Comparison of ENCODE assay signal across 8 cellular contexts in the genomic region with DNA sequence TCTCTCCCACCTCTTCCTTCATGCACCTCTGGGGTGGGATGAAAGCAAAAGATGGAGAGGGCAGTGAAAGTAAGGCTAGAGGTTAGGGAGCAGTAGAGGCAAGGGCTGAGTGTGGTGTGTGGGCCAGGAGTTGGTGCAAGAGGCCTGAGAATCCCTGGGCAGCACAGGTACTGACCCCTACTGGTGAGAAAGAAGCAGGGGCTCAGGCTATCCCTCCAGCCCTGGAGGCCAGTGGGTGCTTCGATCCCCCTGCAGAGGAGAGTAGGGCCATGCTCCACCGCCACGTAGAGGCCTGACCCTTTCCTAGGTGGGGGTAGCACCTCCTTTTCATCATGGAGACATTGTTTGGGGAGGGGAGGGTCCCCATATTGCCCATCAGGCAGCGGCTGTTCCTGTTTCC. TPM values are rescaled to one million over a fixed set of nuclear protein-coding genes. Genes with fewer than 3 reads are reported as not detected.
DNase-seq lines count a peak whose midpoint lies in the region; ATAC-seq and TF ChIP-seq lines count a peak whose summit lies in the region.

No MANE protein-coding gene starts in this region.

- no peaks in the 10 kb centered on the region for H4K20me1 ChIP-seq in SU-DHL-6 (ENCODE audit: low read depth, low read length)

- ATAC-seq in GM18867 (IDR thresholded peaks at IDR 0.05; ENCODE audit: unreplicated experiment) (peak; percentile 70), HG02884 (IDR thresholded peaks at IDR 0.05; ENCODE audit: unreplicated experiment) (peak; percentile 55), GM21737 (IDR thresholded peaks at IDR 0.05; ENCODE audit: unreplicated experiment) (no peak)

- H3K79me2 ChIP-seq in SU-DHL-6 (ENCODE audit: insufficient read depth, low read length): no peaks in the 10 kb centered on the region

- H3K27me3 ChIP-seq in SU-DHL-6 (ENCODE audit: low read length): no peaks in the 10 kb centered on the region

- no peaks in the 10 kb centered on the region for H3K9me3 ChIP-seq in SU-DHL-6 (ENCODE audit: insufficient read depth, low read length)

- no peaks in the 10 kb centered on the region for H3F3A ChIP-seq in SU-DHL-6 (ENCODE audit: insufficient read depth)

- H3K27ac ChIP-seq in SU-DHL-6 (ENCODE audit: low read depth, low read length): no peak overlapping the region

- H3K27ac Mint-ChIP-seq in neural crest cell (ENCODE audit: unreplicated experiment): no peak overlapping the region

- H3K9me2 ChIP-seq in SU-DHL-6 (replicated peaks; ENCODE audit: insufficient read depth, low read length): no peaks in the 10 kb centered on the region

- DNase-seq in neural crest cell (ENCODE audit: low read depth, low spot score) (no peak), KBM-7 (no peak), posterior cingulate gyrus (no peak), Ammon's horn (ENCODE audit: low spot score) (no peak)

- intact Hi-C loops in posterior cingulate gyrus (cut with DNase I): no loop called here

- in situ Hi-C loops in KBM-7 (cut with MboI; ENCODE audit: low pct_unique_long_range_greater_than_20kb, low sequenced_read_pairs): no loop called here

- no peaks in the 10 kb centered on the region for H3K36me3 Mint-ChIP-seq in neural crest cell (ENCODE audit: low read depth)

- H3K36me3 ChIP-seq in SU-DHL-6 (ENCODE audit: low read length): no peaks in the 10 kb centered on the region

- no peak overlapping the region for H3K4me3 ChIP-seq in SU-DHL-6 (ENCODE audit: insufficient read depth, low read length, poor library complexity, severe bottlenecking)

- no peak overlapping the region for H2AFZ ChIP-seq in SU-DHL-6 (ENCODE audit: low read depth, low read length, severe bottlenecking)

- H3K4me3 Mint-ChIP-seq in neural crest cell: no peak overlapping the region

- H3K9ac ChIP-seq in SU-DHL-6 (ENCODE audit: low read length): no peak overlapping the region

- no peak overlapping the region for H3K4me2 ChIP-seq in SU-DHL-6 (ENCODE audit: low read depth, low read length, poor library complexity, severe bottlenecking)

- TF ChIP-seq CTCF in SU-DHL-6 (IDR thresholded peaks at IDR 0.05; ENCODE audit: insufficient read depth, low read length, poor library complexity, severe bottlenecking) (peak; percentile 19), neural crest cell (conservative IDR thresholded peaks at IDR 0.05) (peak; percentile 39)

- no peaks in the 10 kb centered on the region for H3K9me3 Mint-ChIP-seq in neural crest cell

- H3K27me3 Mint-ChIP-seq in neural crest cell (ENCODE audit: low read depth): no peaks in the 10 kb centered on the region

- H3K4me1 Mint-ChIP-seq in neural crest cell: no peaks in the 10 kb centered on the region

RNA-seq across cellular contexts. Expression of gene CDHR1, which starts 9.8 kb away (rescaled TPM):
- total RNA-seq in neural crest cell: 19.8 and 23.0 TPM in 2 replicates

RNA-seq across cellular contexts. Expression of gene LRIT2, which starts 21.2 kb away (rescaled TPM):
- not detected in 2 replicates for total RNA-seq in neural crest cell

RNA-seq across cellular contexts. Expression of gene GPR15LG, which starts 30.5 kb away (rescaled TPM):
- not detected in 2 replicates for total RNA-seq in neural crest cell

RNA-seq across cellular contexts. Expression of gene LRIT1, which starts 37.2 kb away (rescaled TPM):
- total RNA-seq in neural crest cell: not detected in 2 replicates

RNA-seq across cellular contexts. Expression of gene RGR, which starts 40.7 kb away (rescaled TPM):
- 0.23 TPM in 1 of 2 replicates, not detected in the other for total RNA-seq in neural crest cell
